In the genomic region with DNA sequence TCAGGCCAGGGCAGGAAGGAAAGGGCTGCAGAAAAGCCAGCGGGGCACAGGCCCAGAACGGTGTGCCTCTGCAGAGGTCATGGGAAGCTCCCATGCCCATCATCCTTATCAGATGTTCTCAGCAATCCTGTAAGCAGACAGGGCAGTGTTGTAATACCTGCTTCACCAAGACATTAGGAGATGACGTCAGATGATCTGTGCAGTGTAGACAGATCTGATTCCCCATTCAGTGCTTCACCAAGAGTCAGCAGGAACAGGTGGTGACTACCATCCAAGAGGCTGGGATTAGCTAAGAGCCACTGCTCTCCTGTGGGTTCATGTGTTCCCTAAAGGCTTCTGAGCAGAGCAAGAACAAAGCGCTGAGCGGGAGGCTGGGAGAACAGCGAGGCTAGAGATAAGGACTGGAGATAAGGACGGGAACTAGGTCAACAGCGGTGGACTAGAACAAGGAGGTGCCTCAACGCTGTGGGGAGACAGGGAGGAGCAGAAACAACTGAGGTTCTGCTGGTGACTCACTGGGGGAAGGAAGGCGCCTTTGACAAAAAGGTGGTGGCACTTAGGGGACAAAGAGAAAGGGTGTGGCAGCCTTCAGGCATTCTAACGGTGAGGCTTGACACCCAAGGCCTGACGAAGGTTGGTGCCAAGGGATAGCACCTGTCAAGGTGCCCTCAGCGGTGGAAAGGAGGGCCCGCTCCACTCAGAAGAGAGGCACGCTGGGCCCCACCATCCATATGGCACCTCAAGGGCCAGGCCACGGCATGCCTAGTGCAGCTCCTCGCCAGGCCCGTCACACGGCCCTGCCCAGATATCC, we compare ENCODE assay signal across 8 cellular contexts. TPM values are rescaled to one million over a fixed set of nuclear protein-coding genes. Genes with fewer than 3 reads are reported as not detected.
DNase-seq lines count a peak whose midpoint lies in the region; ATAC-seq and TF ChIP-seq lines count a peak whose summit lies in the region.

No MANE protein-coding gene starts in this region.

- CTCF ChIA-PET in activated naive CD4-positive, alpha-beta T cell treated with anti-CD3 and anti-CD28 coated beads for 36 hours (lab: Charles Lee), result interaction anchor here (0.7 to 1.3 kb wide), 5 partner anchors 11 to 375 kb away, joined by 3 to 7 read pairs (median 3); no protein-coding TSS in a partner anchor

- no peaks in the 10 kb centered on the region for H3K27me3 ChIP-seq in RWPE2 (ENCODE audit: insufficient read depth, poor library complexity, severe bottlenecking)

- no peaks in the 10 kb centered on the region for H3K27me3 Mint-ChIP-seq in activated naive CD4-positive, alpha-beta T cell treated with anti-CD3 and anti-CD28 coated beads for 36 hours (ENCODE audit: low read depth)

- H3K27ac ChIP-seq in RWPE2 (ENCODE audit: poor library complexity, severe bottlenecking), result peak overlapping the region; percentile 47

- H3K4me1 ChIP-seq in RWPE2 (ENCODE audit: insufficient read depth, poor library complexity, severe bottlenecking), result peaks cover 41% of the 10 kb centered on the region

- peaks cover 18% of the 10 kb centered on the region for H3K36me3 ChIP-seq in RWPE2 (ENCODE audit: low read depth)

- ATAC-seq in RWPE2 (ENCODE audit: low read depth) (peak; percentile 17; the same call in 1 of the 3 replicates), GM19035 (IDR thresholded peaks at IDR 0.05; ENCODE audit: unreplicated experiment) (no peak), GM21723 (IDR thresholded peaks at IDR 0.05; ENCODE audit: unreplicated experiment) (no peak)

- DNase-seq in DMS53 (lab: John Stamatoyannopoulos, UW) (peak; percentile 63), RWPE2 (ENCODE audit: low spot score) (no peak), islet precursor cell (peak; percentile 77), NCI-H748 treated with DMSO at 0.1 percent for 48 hours (lab: John Stamatoyannopoulos, UW) (no peak)
- peak; percentile 78 for DNase-seq in activated naive CD4-positive, alpha-beta T cell treated with anti-CD3 and anti-CD28 coated beads for 36 hours
- peak in 2 of 3 donors; percentile 48 to 62 for DNase-seq in stimulated activated CD4-positive, alpha-beta T cell treated with anti-CD3 and anti-CD28 coated beads, TNF-alpha, amount 100 ng/mL, for 1 hour (ENCODE audit: low read depth in 3 of 3, low spot score in 1 of 3)

- no peaks in the 10 kb centered on the region for H3K9me3 ChIP-seq in RWPE2 (ENCODE audit: severe bottlenecking)

- intact Hi-C loops in activated naive CD4-positive, alpha-beta T cell treated with anti-CD3 and anti-CD28 coated beads for 36 hours (cut with micrococcal nuclease), result loop anchor here (1.0 kb wide), 1 partner anchor 11 kb away; no protein-coding TSS in a partner anchor

- H3K36me3 Mint-ChIP-seq in activated naive CD4-positive, alpha-beta T cell treated with anti-CD3 and anti-CD28 coated beads for 36 hours (ENCODE audit: low read depth), result peaks cover 17% of the 10 kb centered on the region

- no peak for TF ChIP-seq CTCF in RWPE2 (IDR thresholded peaks at IDR 0.05; ENCODE audit: poor library complexity, severe bottlenecking)

- no peaks in the 10 kb centered on the region for H3K9me3 Mint-ChIP-seq in activated naive CD4-positive, alpha-beta T cell treated with anti-CD3 and anti-CD28 coated beads for 36 hours

- peak overlapping the region; percentile 32 for H3K4me3 Mint-ChIP-seq in activated naive CD4-positive, alpha-beta T cell treated with anti-CD3 and anti-CD28 coated beads for 36 hours

- H3K4me1 Mint-ChIP-seq in activated naive CD4-positive, alpha-beta T cell treated with anti-CD3 and anti-CD28 coated beads for 36 hours (ENCODE audit: low read depth), result peaks cover 76% of the 10 kb centered on the region

- H3K27ac Mint-ChIP-seq in activated naive CD4-positive, alpha-beta T cell treated with anti-CD3 and anti-CD28 coated beads for 36 hours, result peak overlapping the region; percentile 79

- no peak overlapping the region for H3K4me3 ChIP-seq in RWPE2 (ENCODE audit: severe bottlenecking)

RNA-seq across cellular contexts. Expression of gene CCDC12, which starts 28.4 kb away (rescaled TPM):
- 10 to 100 TPM; 37.6 to 43.0 TPM for total RNA-seq in activated naive CD4-positive, alpha-beta T cell treated with anti-CD3 and anti-CD28 coated beads for 36 hours

RNA-seq across cellular contexts. Expression of gene NBEAL2, which starts 31.3 kb away (rescaled TPM):
- total RNA-seq in activated naive CD4-positive, alpha-beta T cell treated with anti-CD3 and anti-CD28 coated beads for 36 hours, result 10 to 100 TPM; 85.0 to 92.4 TPM

Comparison
In these comparisons a context has a peak if more than half of its experiments do, and no peak if none do; other contexts are left out.
1. DNase-seq: peak in DMS53 (single experiment), activated naive CD4-positive, alpha-beta T cell treated with anti-CD3 and anti-CD28 coated beads for 36 hours (single experiment), islet precursor cell (single experiment) and stimulated activated CD4-positive, alpha-beta T cell treated with anti-CD3 and anti-CD28 coated beads, TNF-alpha, amount 100 ng/mL, for 1 hour (2 of 3); none in RWPE2 (single experiment) and NCI-H748 treated with DMSO at 0.1 percent for 48 hours (single experiment).